ENCODE assay signal across 9 cellular contexts in the genomic region with DNA sequence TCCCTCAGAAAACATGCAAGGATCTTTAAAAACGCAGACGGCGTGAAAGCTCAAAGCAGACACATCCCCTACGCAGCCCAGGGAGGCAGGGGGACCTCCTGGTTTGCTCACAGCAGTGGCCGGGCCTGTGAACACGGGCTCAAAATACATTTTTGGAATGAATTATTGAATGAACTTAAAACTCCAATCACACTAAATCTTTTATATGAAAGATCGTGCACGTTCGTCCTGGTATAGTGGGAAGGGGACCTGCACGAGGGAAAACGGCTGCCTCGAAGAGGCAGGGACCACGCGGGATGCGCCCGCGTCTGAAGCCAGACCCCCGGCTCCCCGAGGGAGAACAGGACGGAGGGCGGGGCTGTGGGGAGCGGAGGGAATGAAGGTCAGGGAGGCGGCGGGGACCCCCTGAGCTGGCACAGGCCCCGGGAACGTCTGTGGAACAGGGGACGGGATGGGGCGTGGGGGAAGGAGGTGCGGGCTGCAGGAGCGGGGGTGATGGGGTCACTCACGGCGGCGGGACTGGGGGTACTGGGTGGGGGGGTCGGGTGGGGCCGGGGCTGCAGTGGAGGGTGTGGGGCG. TPM values are rescaled to one million over a fixed set of nuclear protein-coding genes. Genes with fewer than 3 reads are reported as not detected.
DNase-seq lines count a peak whose midpoint lies in the region; FAIRE-seq and TF ChIP-seq lines count a peak whose summit lies in the region.
"Had no signal": no experiment of that assay in that cellular context is flagged by ENCODE, and none has a peak within 500 bp of the region (broad histone marks: within the 10 kb centered on the region; RNA-seq: fewer than 3 reads in every experiment).

No MANE protein-coding gene starts in this region.

- no peak overlapping the region for H3K27ac ChIP-seq in CD8-positive, alpha-beta memory T cell (ENCODE audit: low read depth, low read length)
- H3K27ac ChIP-seq in H1 (ENCODE audit: low read depth, low read length) (no peak overlapping the region), prostate gland (no peak overlapping the region)

- TF ChIP-seq CTCF in H1 (IDR thresholded peaks at IDR 0.05; ENCODE audit: control extremely low read depth in 1 of 3, insufficient read depth in 1 of 3, low read depth in 1 of 3, low read length in 3 of 3), result no peak
- TF ChIP-seq CTCF in prostate gland (IDR thresholded peaks at IDR 0.05), result no peak

- no peaks in the 10 kb centered on the region for H3K9me3 ChIP-seq in CD8-positive, alpha-beta memory T cell (ENCODE audit: low read length)
- H3K9me3 ChIP-seq in H1 (ENCODE audit: insufficient read depth in 2 of 2, low read depth in 1 of 2, low read length in 1 of 2) (peaks cover 0 to 7% of the 10 kb centered on the region in 2 experiments; a peak in 1 of 4 replicates), prostate gland (no peaks in the 10 kb centered on the region)

- H4K91ac ChIP-seq in H1 (replicated peaks; ENCODE audit: insufficient read length, low read length), result no peak overlapping the region

- no peak overlapping the region for H2AK5ac ChIP-seq in H1 (ENCODE audit: low read depth, low read length)

- no peak overlapping the region for H3K18ac ChIP-seq in H1 (ENCODE audit: extremely low read depth, low read length)

- no peak overlapping the region for H2BK15ac ChIP-seq in H1 (ENCODE audit: low read length)

- H2BK5ac ChIP-seq in H1 (ENCODE audit: low read depth, low read length), result no peak overlapping the region

- POLR2A ChIA-PET in CD8-positive, alpha-beta memory T cell (lab: Charles Lee), result no interaction called here
- POLR2A ChIA-PET in H1 (lab: Charles Lee; ENCODE audit: partially characterized antibody), result interaction anchor here (0.7 kb wide), 1 partner anchor 15 kb away, joined by 3 read pairs; no protein-coding TSS in a partner anchor

- WGBS in H1 (ENCODE audit: extremely low coverage in 1 of 2, insufficient coverage in 1 of 2, insufficient read length in 1 of 2, insufficient replicate concordance in 2 of 2, low coverage in 1 of 2, low lambda C conversion rate in 2 of 2, missing lambda C conversion rate in 1 of 2), 2 experiments, result 36% methylated on average over 25 of the region's 36 CpGs; no CpG with 5 or more reads in 1 of the 2 experiments
- 14% methylated on average over 28 of the region's 36 CpGs for WGBS in prostate gland

- H3K36me3 Mint-ChIP-seq in CD8-positive, alpha-beta memory T cell, result no peaks in the 10 kb centered on the region

- no peaks in the 10 kb centered on the region for H3K9me3 Mint-ChIP-seq in CD8-positive, alpha-beta memory T cell

- H3K79me1 ChIP-seq in H1 (ENCODE audit: low read depth, low read length), result no peaks in the 10 kb centered on the region

- no peak overlapping the region for H3K14ac ChIP-seq in H1 (ENCODE audit: insufficient read length)

- intact Hi-C loops in prostate gland (cut with DNase I), result no loop called here

- no peak for FAIRE-seq in H1 (lab: Jason Lieb, UNC)
- no peak for FAIRE-seq in GM12892 (lab: Jason Lieb, UNC)

- H3K4me3 Mint-ChIP-seq in CD8-positive, alpha-beta memory T cell, result peak overlapping the region; percentile 25 to 92 (median 63)

- TF ChIP-seq RAD21 in H1 (IDR thresholded peaks at IDR 0.05 in 1 of 2, conservative IDR thresholded peaks at IDR 0.05 in 1 of 2; ENCODE audit: low read depth in 2 of 2, low read length in 2 of 2), result no peak

- peaks cover 0 to 11% (median 5%) of the 10 kb centered on the region in 3 donors for H3K4me1 Mint-ChIP-seq in CD8-positive, alpha-beta memory T cell

- H2BK20ac ChIP-seq in H1 (ENCODE audit: low read length), result no peak overlapping the region

- H2BK120ac ChIP-seq in H1 (replicated peaks; ENCODE audit: low read depth, low read length), result no peak overlapping the region

- H3K4ac ChIP-seq in H1 (replicated peaks; ENCODE audit: insufficient read length, low read depth, low read length), result peak overlapping the region; percentile 84

- peaks cover 5% of the 10 kb centered on the region; the same call in 1 of the 2 replicates for H3K23me2 ChIP-seq in H1 (ENCODE audit: low read depth, low read length)

- H4K20me1 ChIP-seq in H1 (replicated peaks in 1 of 2; ENCODE audit: control insufficient read depth in 1 of 2, insufficient read depth in 2 of 2, low read length in 2 of 2), result peaks cover 0 to 3% of the 10 kb centered on the region in 2 experiments

- H4K5ac ChIP-seq in H1 (ENCODE audit: insufficient read length, low read depth, low read length), result no peak overlapping the region

- H3K27ac Mint-ChIP-seq in CD8-positive, alpha-beta memory T cell, result peak overlapping the region in 2 of 8 donors; percentile 39 to 92

- H3K9ac ChIP-seq in H1 (replicated peaks in 1 of 4; ENCODE audit: extremely low read depth in 1 of 4, low read depth in 3 of 4, low read length in 3 of 4), result no peak overlapping the region

- H3K4me3 ChIP-seq in CD8-positive, alpha-beta memory T cell (ENCODE audit: low read length), result no peak overlapping the region
- H3K4me3 ChIP-seq in H1 (ENCODE audit: extremely low read depth in 1 of 4, insufficient read depth in 2 of 4, low read depth in 3 of 4, low read length in 4 of 4) (peak overlapping the region in 3 of 4 experiments; percentile 27 to 55 (median 52); a peak in 5 of 8 replicates), prostate gland (peak overlapping the region; percentile 46 to 55)

- peaks cover 4% of the 10 kb centered on the region for H3K27me3 ChIP-seq in CD8-positive, alpha-beta memory T cell (ENCODE audit: insufficient read depth, low read length, poor library complexity, severe bottlenecking)
- H3K27me3 ChIP-seq in H1 (replicated peaks in 1 of 4; ENCODE audit: control insufficient read depth in 3 of 4, extremely low read depth in 1 of 4, insufficient read depth in 3 of 4, low read length in 3 of 4), result peaks cover 4 to 25% (median 16%) of the 10 kb centered on the region in 4 experiments
- no peaks in the 10 kb centered on the region for H3K27me3 ChIP-seq in prostate gland (replicated peaks; ENCODE audit: insufficient read depth)

- no peak for TF ChIP-seq EP300 in H1 (IDR thresholded peaks at IDR 0.05; ENCODE audit: borderline replicate concordance in 1 of 2, low read depth in 2 of 2, low read length in 2 of 2)

- CTCF ChIA-PET in CD8-positive, alpha-beta memory T cell (lab: Charles Lee), result no interaction called here
- CTCF ChIA-PET in H1 (lab: Charles Lee; ENCODE audit: partially characterized antibody), result interaction anchor here (0.8 to 1.4 kb wide), 3 partner anchors 20 to 130 kb away, joined by 3 to 4 read pairs (median 4); no protein-coding TSS in a partner anchor

- H3K79me2 ChIP-seq in H1 (ENCODE audit: control insufficient read depth in 1 of 2, insufficient read depth in 2 of 2, low read length in 2 of 2), result no peaks in the 10 kb centered on the region

- no peak overlapping the region for H3K56ac ChIP-seq in H1 (replicated peaks; ENCODE audit: insufficient read length, low read depth, low read length)

- no peak for DNase-seq in CD8-positive, alpha-beta memory T cell
- peak; percentile 13 for DNase-seq in OCI-M1 (lab: John Stamatoyannopoulos, UW)
- no peak for DNase-seq in H1 (ENCODE audit: low read depth in 1 of 2, low spot score in 2 of 2)
- no peak for DNase-seq in prostate gland (ENCODE audit: low spot score)
- no peak for DNase-seq in H4 (ENCODE audit: low spot score)
- DNase-seq in effector CD8-positive, alpha-beta T cell (lab: John Stamatoyannopoulos, UW), result no peak
- no peak for DNase-seq in GM12892 (ENCODE audit: insufficient read length)
- DNase-seq in COR-L47 (lab: John Stamatoyannopoulos, UW), result no peak
- DNase-seq: NCI-H82 had no signal

- H4K8ac ChIP-seq in H1 (ENCODE audit: extremely low read depth, insufficient read depth, low read length), result no peak overlapping the region

- no peaks in the 10 kb centered on the region for H3K4me1 ChIP-seq in CD8-positive, alpha-beta memory T cell (ENCODE audit: insufficient read depth, low read length)
- H3K4me1 ChIP-seq in H1 (replicated peaks in 1 of 4; ENCODE audit: control insufficient read depth in 3 of 4, insufficient read depth in 4 of 4, low read length in 3 of 4) (peaks cover 0 to 9% (median 0%) of the 10 kb centered on the region in 4 experiments; a peak in 2 of 7 replicates), prostate gland (replicated peaks) (no peaks in the 10 kb centered on the region)

- H3K36me3 ChIP-seq in CD8-positive, alpha-beta memory T cell (ENCODE audit: insufficient read depth, low read length), result no peaks in the 10 kb centered on the region
- H3K36me3 ChIP-seq in H1 (ENCODE audit: control insufficient read depth in 2 of 4, insufficient read depth in 4 of 4, low read length in 3 of 4), result no peaks in the 10 kb centered on the region
- H3K36me3 ChIP-seq in prostate gland, result no peaks in the 10 kb centered on the region

- H3K27me3 Mint-ChIP-seq in CD8-positive, alpha-beta memory T cell, result peaks cover 29 to 45% of the 10 kb centered on the region in 2 donors

- H3K4me2 ChIP-seq in H1 (ENCODE audit: insufficient read depth in 1 of 2, low read depth in 2 of 2, low read length in 2 of 2), result peak overlapping the region; percentile 45 to 76; a peak in 3 of 4 replicates

- H2BK12ac ChIP-seq in H1 (ENCODE audit: low read depth, low read length), result no peak overlapping the region

- H3K23ac ChIP-seq in H1 (ENCODE audit: insufficient read length), result no peak overlapping the region

- H2AFZ ChIP-seq in H1 (ENCODE audit: low read length), result no peak overlapping the region

- no peak for TF ChIP-seq POLR2A in H1 (IDR thresholded peaks at IDR 0.05; ENCODE audit: control extremely low read depth in 1 of 2, low read depth in 2 of 2, low read length in 2 of 2)
- TF ChIP-seq POLR2A in prostate gland (IDR thresholded peaks at IDR 0.05), result no peak
- TF ChIP-seq POLR2A in GM12892 (IDR thresholded peaks at IDR 0.05; ENCODE audit: low read depth, low read length), result no peak

RNA-seq across cellular contexts. Expression of gene PANX2, which starts 1.3 kb away (rescaled TPM):
- total RNA-seq in CD8-positive, alpha-beta memory T cell, result 1 to 10 TPM; 1.7 to 1.8 TPM
- polyA plus RNA-seq in CD8-positive, alpha-beta memory T cell, result not detected
- 5.0 and 5.4 TPM in 2 replicates for total RNA-seq in H1 (2021; fragmentation: NEBNext Ultra II Directional; extraction: Animal tissue kit (Norgen Biotek cat#: 25700))
- polyA plus RNA-seq in H1 (2011; rRNA removed), result 3.5 and 6.0 TPM in 2 replicates
- polyA plus RNA-seq in H1 (2011; cell fraction: cytosol; rRNA removed), result 4.2 TPM
- polyA plus RNA-seq in H1 (2011; cell fraction: nucleus; rRNA removed), result 8.3 TPM
- polyA plus RNA-seq in H1 (2012, experiment 1 of 2), result 3.9 to 6.9 TPM (median 5.9 TPM) in 4 replicates
- polyA plus RNA-seq in H1 (2012, experiment 2 of 2), result 4.1 TPM
- 4.8 TPM for polyA plus RNA-seq in H1 (2013, experiment 1 of 2)
- polyA plus RNA-seq in H1 (2013, experiment 2 of 2), result 5.1 TPM
- polyA minus RNA-seq in H1 (2011; rRNA and poly(A)+ RNA removed), result 0.78 and 0.91 TPM in 2 replicates
- 2.8 TPM for polyA minus RNA-seq in H1 (2011; cell fraction: cytosol; rRNA and poly(A)+ RNA removed)
- 2.8 TPM for polyA minus RNA-seq in H1 (2011; cell fraction: nucleus; rRNA and poly(A)+ RNA removed)
- 1 to 10 TPM; 7.5 to 9.5 TPM for total RNA-seq in prostate gland
- total RNA-seq in H4 (2014; rRNA removed; shearing (Covaris generic)), result 4.2 and 4.4 TPM in 2 replicates
- polyA plus RNA-seq in GM12892 (2012; ENCODE audit: missing spikeins), result 0.19 TPM

RNA-seq across cellular contexts. Expression of gene TRABD, which starts 16.4 kb away (rescaled TPM):
- total RNA-seq in CD8-positive, alpha-beta memory T cell, result 100 to 1,000 TPM in 1 of 2 experiments, 10 to 100 TPM in 1; 96.2 to 102 TPM
- 49.0 TPM for polyA plus RNA-seq in CD8-positive, alpha-beta memory T cell
- 57.5 and 60.0 TPM in 2 replicates for total RNA-seq in H1 (2021; fragmentation: NEBNext Ultra II Directional; extraction: Animal tissue kit (Norgen Biotek cat#: 25700))
- 44.2 and 88.8 TPM in 2 replicates for polyA plus RNA-seq in H1 (2011; rRNA removed)
- 59.7 TPM for polyA plus RNA-seq in H1 (2011; cell fraction: cytosol; rRNA removed)
- 170 TPM for polyA plus RNA-seq in H1 (2011; cell fraction: nucleus; rRNA removed)
- polyA plus RNA-seq in H1 (2012, experiment 1 of 2), result 38.3 to 63.0 TPM (median 60.8 TPM) in 4 replicates
- polyA plus RNA-seq in H1 (2012, experiment 2 of 2), result 46.4 TPM
- polyA plus RNA-seq in H1 (2013, experiment 1 of 2), result 46.6 TPM
- polyA plus RNA-seq in H1 (2013, experiment 2 of 2), result 45.5 TPM
- 17.2 and 19.0 TPM in 2 replicates for polyA minus RNA-seq in H1 (2011; rRNA and poly(A)+ RNA removed)
- 23.3 TPM for polyA minus RNA-seq in H1 (2011; cell fraction: cytosol; rRNA and poly(A)+ RNA removed)
- 30.3 TPM for polyA minus RNA-seq in H1 (2011; cell fraction: nucleus; rRNA and poly(A)+ RNA removed)
- total RNA-seq in prostate gland, result 10 to 100 TPM; 39.1 to 43.1 TPM
- 13.7 and 17.2 TPM in 2 replicates for total RNA-seq in H4 (2014; rRNA removed; shearing (Covaris generic))
- 23.8 TPM for polyA plus RNA-seq in GM12892 (2012; ENCODE audit: missing spikeins)

RNA-seq across cellular contexts. Expression of gene SELENOO, which starts 31.5 kb away (rescaled TPM):
- total RNA-seq in CD8-positive, alpha-beta memory T cell, result 10 to 100 TPM; 22.3 to 25.9 TPM
- polyA plus RNA-seq in CD8-positive, alpha-beta memory T cell, result 6.1 TPM
- total RNA-seq in H1 (2021; fragmentation: NEBNext Ultra II Directional; extraction: Animal tissue kit (Norgen Biotek cat#: 25700)), result 16.8 and 18.6 TPM in 2 replicates
- 25.1 and 34.1 TPM in 2 replicates for polyA plus RNA-seq in H1 (2011; rRNA removed)
- polyA plus RNA-seq in H1 (2011; cell fraction: cytosol; rRNA removed), result 30.9 TPM
- polyA plus RNA-seq in H1 (2011; cell fraction: nucleus; rRNA removed), result 69.8 TPM
- polyA plus RNA-seq in H1 (2012, experiment 1 of 2), result 12.9 to 24.6 TPM (median 20.6 TPM) in 4 replicates
- polyA plus RNA-seq in H1 (2012, experiment 2 of 2), result 13.2 TPM
- 16.6 TPM for polyA plus RNA-seq in H1 (2013, experiment 1 of 2)
- 14.1 TPM for polyA plus RNA-seq in H1 (2013, experiment 2 of 2)
- polyA minus RNA-seq in H1 (2011; rRNA and poly(A)+ RNA removed), result 6.4 and 7.1 TPM in 2 replicates
- polyA minus RNA-seq in H1 (2011; cell fraction: cytosol; rRNA and poly(A)+ RNA removed), result 6.4 TPM
- 9.8 TPM for polyA minus RNA-seq in H1 (2011; cell fraction: nucleus; rRNA and poly(A)+ RNA removed)
- 10 to 100 TPM; 51.8 to 58.5 TPM for total RNA-seq in prostate gland
- total RNA-seq in H4 (2014; rRNA removed; shearing (Covaris generic)), result 13.4 and 19.6 TPM in 2 replicates
- polyA plus RNA-seq in GM12892 (2012; ENCODE audit: missing spikeins), result 4.9 TPM
